ENCODE assay signal across 24 cellular contexts in genomic region chr21:16285646-16286223, GRCh38.
DNase-seq lines count a peak whose midpoint lies in the region; ATAC-seq and TF ChIP-seq lines count a peak whose summit lies in the region.
"Had no signal": no experiment of that assay in that cellular context is flagged by ENCODE, and none has a peak within 500 bp of the region (broad histone marks: within the 10 kb centered on the region; RNA-seq: fewer than 3 reads in every experiment).

No MANE protein-coding gene starts in this region.

- H3K9ac ChIP-seq in trophoblast cell (ENCODE audit: low read length) = no peak overlapping the region

- H3K36me3 ChIP-seq in GM23338 (ENCODE audit: insufficient read depth) (no peaks in the 10 kb centered on the region), trophoblast cell (ENCODE audit: control insufficient read depth in 1 of 2, insufficient read depth in 2 of 2, low read length in 2 of 2) (no peaks in the 10 kb centered on the region)
- H3K36me3 ChIP-seq: SJSA1, spleen, suprapubic skin had no signal

- no peak overlapping the region for H2BK12ac ChIP-seq in trophoblast cell (ENCODE audit: low read length)

- H3K23ac ChIP-seq in trophoblast cell (ENCODE audit: low read length) = no peak overlapping the region

- H2AK5ac ChIP-seq in trophoblast cell (ENCODE audit: low read length) = no peak overlapping the region

- H3K4me3 ChIP-seq in GM23338 (no peak overlapping the region), trophoblast cell (ENCODE audit: low read depth, low read length) (no peak overlapping the region)
- H3K4me3 ChIP-seq: SJSA1, spleen, suprapubic skin had no signal

- TF ChIP-seq CTCF in GM23338 (conservative IDR thresholded peaks at IDR 0.05; ENCODE audit: low read depth in 2 of 2) (no peak), glutamatergic neuron (IDR thresholded peaks at IDR 0.05; ENCODE audit: partially characterized antibody, unreplicated experiment) (no peak), progenitor cell of endocrine pancreas (IDR thresholded peaks at IDR 0.05; ENCODE audit: unreplicated experiment) (no peak)

- peaks cover 23% of the 10 kb centered on the region for H3K4me1 ChIP-seq in GM23338 (ENCODE audit: insufficient read depth)
- no peaks in the 10 kb centered on the region for H3K4me1 ChIP-seq in trophoblast cell (ENCODE audit: control insufficient read depth in 1 of 2, insufficient read depth in 2 of 2, low read length in 2 of 2)
- H3K4me1 ChIP-seq: spleen had no signal

- DNase-seq in GM23338 (ENCODE audit: low spot score) (no peak), NCI-H345 treated with DMSO at 0.1 percent for 48 hours (lab: John Stamatoyannopoulos, UW; ENCODE audit: unreplicated experiment) (peak; percentile 37), glutamatergic neuron (no peak), progenitor cell of endocrine pancreas (ENCODE audit: low spot score, unreplicated experiment) (no peak), NCI-H524 treated with DMSO at 0.1 percent for 48 hours (lab: John Stamatoyannopoulos, UW) (no peak), trophoblast cell (no peak)
- DNase-seq in activated T-cell treated with anti-CD3 and anti-CD28 coated beads, Interleukin-2, amount 50 U/mL, for 1 hour = no peak
- DNase-seq: activated CD4-positive, CD25-positive, alpha-beta regulatory T cell; activated CD8-positive, alpha-beta T cell treated with anti-CD3 and anti-CD28 coated beads, Interleukin-2, amount 10 ng/mL, durations not matched to agents 7 days and 5 days; activated naive CD4-positive, alpha-beta T cell treated with anti-CD3 and anti-CD28 coated beads, Interleukin-2, amount 50 U/mL, for 16 hours; activated T-cell treated with anti-CD3 and anti-CD28 coated beads, Interleukin-2, amount 50 U/mL, for 4 hours; aorta; CD4-positive, alpha-beta T cell; foreskin fibroblast; NCI-H2081; spleen; stimulated activated CD8-positive, alpha-beta memory T cell treated with anti-CD3 and anti-CD28 coated beads, Interleukin-4, amount 100 ng/mL, for 48 hours had no signal

- no CpG with 5 or more reads among the region's 4 CpGs for WGBS in trophoblast cell (ENCODE audit: extremely low coverage, insufficient coverage, insufficient read length)

- no peaks in the 10 kb centered on the region for H3K9me2 ChIP-seq in GM23338 (ENCODE audit: insufficient read depth)

- H3K36me3 Mint-ChIP-seq in GM23338 (ENCODE audit: low read depth) (no peaks in the 10 kb centered on the region), glutamatergic neuron (ENCODE audit: unreplicated experiment) (no peaks in the 10 kb centered on the region), progenitor cell of endocrine pancreas (ENCODE audit: insufficient read depth) (no peaks in the 10 kb centered on the region)
- H3K36me3 Mint-ChIP-seq: IgD-negative memory B cell; natural killer cell treated with Interleukin-12 subunit alpha and Interleukin-12 subunit beta and Interleukin-15 and Interleukin-18, amount 100 ng/mL, for 72 hours had no signal

- no peaks in the 10 kb centered on the region for H3K27me3 ChIP-seq in GM23338 (ENCODE audit: insufficient read depth)
- H3K27me3 ChIP-seq in trophoblast cell (ENCODE audit: insufficient read depth, low read length) = no peaks in the 10 kb centered on the region
- H3K27me3 ChIP-seq: SJSA1, spleen, suprapubic skin had no signal

- no peaks in the 10 kb centered on the region for H3K9me3 Mint-ChIP-seq in GM23338
- H3K9me3 Mint-ChIP-seq in glutamatergic neuron (ENCODE audit: unreplicated experiment) = peaks cover 2% of the 10 kb centered on the region
- H3K9me3 Mint-ChIP-seq in progenitor cell of endocrine pancreas (ENCODE audit: low read depth) = peaks cover 5% of the 10 kb centered on the region
- H3K9me3 Mint-ChIP-seq: activated T-cell treated with anti-CD3 and anti-CD28 coated beads, Interleukin-2, amount 50 U/mL, for 4 hours; CD4-positive, alpha-beta T cell; dendritic cell treated with granulocyte-macrophage colony-stimulating factor and Interleukin-4, amounts not matched to agents 40 ng/mL and 50 ng/mL, for 4 days; natural killer cell treated with Interleukin-12 subunit alpha and Interleukin-12 subunit beta and Interleukin-15 and Interleukin-18, amount 100 ng/mL, for 72 hours had no signal

- H4K20me1 ChIP-seq in GM23338 (replicated peaks; ENCODE audit: insufficient read depth) = no peaks in the 10 kb centered on the region

- H3F3A ChIP-seq in GM23338 (replicated peaks; ENCODE audit: low read depth) = no peaks in the 10 kb centered on the region

- ATAC-seq in GM23338 (no peak), HG02938 (IDR thresholded peaks at IDR 0.05; ENCODE audit: unreplicated experiment) (no peak)
- ATAC-seq: activated CD8-positive, alpha-beta T cell treated with anti-CD3 and anti-CD28 coated beads, Interleukin-2, amount 10 ng/mL, durations not matched to agents 7 days and 5 days; activated T-cell treated with anti-CD3 and anti-CD28 coated beads, Interleukin-2, amount 50 U/mL, for 4 hours; natural killer cell treated with Interleukin-12 subunit alpha and Interleukin-12 subunit beta and Interleukin-15 and Interleukin-18, amount 100 ng/mL, for 72 hours had no signal

- no peaks in the 10 kb centered on the region for H3K9me3 ChIP-seq in trophoblast cell (ENCODE audit: insufficient read depth, low read depth, low read length)
- H3K9me3 ChIP-seq: SJSA1, spleen, suprapubic skin had no signal

- no peaks in the 10 kb centered on the region for H3K79me2 ChIP-seq in GM23338 (replicated peaks; ENCODE audit: insufficient read depth)
- no peaks in the 10 kb centered on the region for H3K79me2 ChIP-seq in trophoblast cell (ENCODE audit: control insufficient read depth, insufficient read depth, low read length, poor library complexity)

- H3K18ac ChIP-seq in trophoblast cell (ENCODE audit: low read length) = no peak overlapping the region

- H3K4ac ChIP-seq in trophoblast cell (ENCODE audit: low read depth, low read length) = no peak overlapping the region

- H3K4me1 Mint-ChIP-seq in GM23338 (peaks cover 25% of the 10 kb centered on the region; the same call in 2 of the 3 replicates), glutamatergic neuron (ENCODE audit: low read depth, unreplicated experiment) (peaks cover 3% of the 10 kb centered on the region), progenitor cell of endocrine pancreas (ENCODE audit: low read depth) (peaks cover 45% of the 10 kb centered on the region)
- H3K4me1 Mint-ChIP-seq: IgD-negative memory B cell had no signal

- no peak overlapping the region for H3K14ac ChIP-seq in trophoblast cell (ENCODE audit: low read length)

- H3K27ac Mint-ChIP-seq in GM23338 = no peak overlapping the region
- H3K27ac Mint-ChIP-seq in glutamatergic neuron (ENCODE audit: unreplicated experiment) = peak overlapping the region; percentile 78
- H3K27ac Mint-ChIP-seq in progenitor cell of endocrine pancreas = peak overlapping the region; percentile 91
- H3K27ac Mint-ChIP-seq: activated CD8-positive, alpha-beta T cell treated with anti-CD3 and anti-CD28 coated beads, Interleukin-2, amount 10 ng/mL, durations not matched to agents 7 days and 5 days; CD4-positive, alpha-beta T cell; dendritic cell treated with granulocyte-macrophage colony-stimulating factor and Interleukin-4, amounts not matched to agents 40 ng/mL and 50 ng/mL, for 4 days; IgD-negative memory B cell; natural killer cell treated with Interleukin-12 subunit alpha and Interleukin-12 subunit beta and Interleukin-15 and Interleukin-18, amount 100 ng/mL, for 72 hours had no signal

- H3K79me1 ChIP-seq in trophoblast cell (ENCODE audit: low read length) = no peaks in the 10 kb centered on the region

- no peaks in the 10 kb centered on the region for H3K27me3 Mint-ChIP-seq in GM23338 (ENCODE audit: insufficient read depth, low read depth, poor library complexity)
- no peaks in the 10 kb centered on the region for H3K27me3 Mint-ChIP-seq in glutamatergic neuron (ENCODE audit: unreplicated experiment)
- no peaks in the 10 kb centered on the region for H3K27me3 Mint-ChIP-seq in progenitor cell of endocrine pancreas
- H3K27me3 Mint-ChIP-seq: CD4-positive, alpha-beta T cell; dendritic cell treated with granulocyte-macrophage colony-stimulating factor and Interleukin-4, amounts not matched to agents 40 ng/mL and 50 ng/mL, for 4 days; IgD-negative memory B cell; natural killer cell treated with Interleukin-12 subunit alpha and Interleukin-12 subunit beta and Interleukin-15 and Interleukin-18, amount 100 ng/mL, for 72 hours had no signal

- H3K4me2 ChIP-seq in GM23338 (no peak overlapping the region), trophoblast cell (ENCODE audit: low read length) (no peak overlapping the region)

- no peak overlapping the region for H2BK5ac ChIP-seq in trophoblast cell (ENCODE audit: low read depth, low read length, poor library complexity)

- H3K4me3 Mint-ChIP-seq in GM23338 (no peak overlapping the region), glutamatergic neuron (ENCODE audit: unreplicated experiment) (peak overlapping the region; percentile 8), progenitor cell of endocrine pancreas (ENCODE audit: low read depth) (peak overlapping the region; percentile 4)
- H3K4me3 Mint-ChIP-seq: activated CD8-positive, alpha-beta T cell treated with anti-CD3 and anti-CD28 coated beads, Interleukin-2, amount 10 ng/mL, durations not matched to agents 7 days and 5 days; activated T-cell treated with anti-CD3 and anti-CD28 coated beads, Interleukin-2, amount 50 U/mL, for 4 hours; CD4-positive, alpha-beta T cell; dendritic cell treated with granulocyte-macrophage colony-stimulating factor and Interleukin-4, amounts not matched to agents 40 ng/mL and 50 ng/mL, for 4 days; IgD-negative memory B cell; natural killer cell treated with Interleukin-12 subunit alpha and Interleukin-12 subunit beta and Interleukin-15 and Interleukin-18, amount 100 ng/mL, for 72 hours had no signal

- H2AFZ ChIP-seq in GM23338 (0 out of 2 replicates have a peak overlapping the region, but pooled peaks have one; percentile 9), trophoblast cell (ENCODE audit: insufficient read depth, low read length, poor library complexity) (no peak overlapping the region)

- H4K91ac ChIP-seq in trophoblast cell (ENCODE audit: low read depth, low read length) = no peak overlapping the region

- H4K8ac ChIP-seq in trophoblast cell (ENCODE audit: low read depth, low read length) = no peak overlapping the region

- no peak overlapping the region for H4K12ac ChIP-seq in trophoblast cell (ENCODE audit: low read depth, low read length)

- H2BK120ac ChIP-seq in trophoblast cell (ENCODE audit: insufficient read depth, low read length, poor library complexity) = no peak overlapping the region

- H3K27ac ChIP-seq in GM23338 (ENCODE audit: low read depth) (no peak overlapping the region), trophoblast cell (ENCODE audit: low read depth, low read length) (no peak overlapping the region)
- H3K27ac ChIP-seq: HL-60, SJSA1, spleen, suprapubic skin had no signal

TF ChIP-seq in GM23338, 12 proteins besides CTCF, POLR2A, EP300 and RAD21 (continues in another document):
- TF ChIP-seq EZH2phosphoT487 (IDR thresholded peaks at IDR 0.05; ENCODE audit: unreplicated experiment) (no peak), ZNF114 (CRISPR knock-in tag; IDR thresholded peaks at IDR 0.05) (no peak), JUNB (IDR thresholded peaks at IDR 0.05; ENCODE audit: unreplicated experiment) (no peak), ZNF331 (CRISPR knock-in tag; IDR thresholded peaks at IDR 0.05; ENCODE audit: low read depth) (no peak)
